Comparison of ENCODE assay signal across 1 cellular context in the genomic region with DNA sequence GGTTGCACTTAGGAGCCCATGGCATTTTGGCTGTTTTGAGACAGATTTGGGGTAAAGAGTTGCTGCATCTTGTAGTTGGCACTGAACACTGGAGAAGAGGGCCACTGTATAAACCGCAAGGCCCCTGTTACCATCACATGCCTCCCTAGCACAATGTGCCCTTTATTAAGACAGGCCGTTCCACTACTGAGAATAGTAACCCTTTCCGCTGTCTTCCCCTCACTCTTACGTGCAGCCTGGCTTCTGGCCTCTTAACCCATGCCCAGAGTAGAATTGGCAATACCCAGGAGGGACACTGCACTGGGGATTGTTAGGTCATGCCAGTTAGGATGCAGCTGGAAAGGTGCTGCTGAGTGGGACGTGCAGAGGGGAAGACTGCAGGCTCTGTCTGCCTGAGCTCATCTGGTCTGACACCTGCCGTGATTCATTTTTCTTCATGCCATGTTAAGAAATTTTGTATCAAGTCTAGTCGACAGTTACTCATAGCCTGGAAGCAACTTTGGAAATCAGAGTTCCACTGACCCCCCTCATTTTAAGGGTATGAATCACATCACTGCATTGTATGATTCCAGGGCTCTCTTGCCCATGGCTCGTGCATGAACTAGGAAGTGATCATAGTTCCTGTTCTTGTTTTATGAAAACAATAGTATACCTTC.
A peak's percentile ranks its signal among the peaks of the same experiment; 100 is the strongest.
TF ChIP-seq lines count a peak whose summit lies in the region.

No MANE protein-coding gene starts in this region.

TF ChIP-seq in IMR-90, 13 proteins besides CTCF, POLR2A, EP300 and RAD21 (continued from another document):
- no peak for TF ChIP-seq SMC3 (IDR thresholded peaks at IDR 0.05; ENCODE audit: low read depth, low read length)
- no peak for TF ChIP-seq ELK1 (IDR thresholded peaks at IDR 0.05; ENCODE audit: borderline replicate concordance, low read depth, low read length)
- peak; percentile 48; the same call in 1 of the 2 replicates for TF ChIP-seq MAZ (IDR thresholded peaks at IDR 0.05; ENCODE audit: borderline replicate concordance, low read depth, low read length)
- 0 out of 2 replicates have a peak, but pooled peaks have one; percentile 35 for TF ChIP-seq MAFK (IDR thresholded peaks at IDR 0.05; ENCODE audit: low read depth, low read length)
